In the genomic region with DNA sequence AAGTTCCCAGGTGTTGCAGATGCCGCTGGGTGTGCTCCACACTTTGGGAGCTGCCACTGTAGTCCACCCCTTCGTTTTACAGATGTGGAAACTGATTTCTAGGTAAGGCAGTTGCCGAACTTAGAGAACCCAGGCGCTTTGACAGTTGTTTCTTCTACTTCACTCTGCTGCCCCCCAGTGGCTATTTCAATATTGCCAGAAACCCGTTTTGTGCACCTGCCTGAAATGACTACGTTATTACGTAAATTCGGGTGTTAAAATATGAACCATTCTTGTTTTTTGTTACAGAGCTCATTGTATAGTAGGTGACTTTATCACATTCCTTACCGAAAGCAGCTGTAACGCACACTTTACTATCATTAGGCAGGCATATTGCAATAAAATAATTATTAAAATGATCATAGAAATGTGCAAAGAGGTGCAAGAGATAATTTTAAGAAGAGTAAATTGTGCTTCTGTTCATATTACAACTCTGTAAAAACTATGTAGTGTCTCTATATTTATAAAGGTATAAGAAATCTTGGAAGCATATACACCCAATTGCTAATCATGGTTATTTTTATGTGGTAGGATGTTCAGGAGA, we compare ENCODE assay signal across 1 cellular context.
TF ChIP-seq lines count a peak whose summit lies in the region.

No MANE protein-coding gene starts in this region.

TF ChIP-seq in HepG2, 621 proteins besides CTCF, POLR2A, EP300 and RAD21 (continued from another document and continues in another):
- no peak for TF ChIP-seq HNF4G (IDR thresholded peaks at IDR 0.05; ENCODE audit: borderline replicate concordance, low read depth, low read length)
- no peak for TF ChIP-seq HNF4G (CRISPR knock-in tag; IDR thresholded peaks at IDR 0.05; ENCODE audit: borderline replicate concordance, low read depth)
- peak; percentile 34; the same call in 1 of the 2 replicates for TF ChIP-seq IRF2 (CRISPR knock-in tag; IDR thresholded peaks at IDR 0.05)
- TF ChIP-seq SMARCC2 (IDR thresholded peaks at IDR 0.05): no peak
- TF ChIP-seq THYN1 (CRISPR knock-in tag; IDR thresholded peaks at IDR 0.05; ENCODE audit: borderline replicate concordance, low read depth): no peak
- TF ChIP-seq, protein P1, sequence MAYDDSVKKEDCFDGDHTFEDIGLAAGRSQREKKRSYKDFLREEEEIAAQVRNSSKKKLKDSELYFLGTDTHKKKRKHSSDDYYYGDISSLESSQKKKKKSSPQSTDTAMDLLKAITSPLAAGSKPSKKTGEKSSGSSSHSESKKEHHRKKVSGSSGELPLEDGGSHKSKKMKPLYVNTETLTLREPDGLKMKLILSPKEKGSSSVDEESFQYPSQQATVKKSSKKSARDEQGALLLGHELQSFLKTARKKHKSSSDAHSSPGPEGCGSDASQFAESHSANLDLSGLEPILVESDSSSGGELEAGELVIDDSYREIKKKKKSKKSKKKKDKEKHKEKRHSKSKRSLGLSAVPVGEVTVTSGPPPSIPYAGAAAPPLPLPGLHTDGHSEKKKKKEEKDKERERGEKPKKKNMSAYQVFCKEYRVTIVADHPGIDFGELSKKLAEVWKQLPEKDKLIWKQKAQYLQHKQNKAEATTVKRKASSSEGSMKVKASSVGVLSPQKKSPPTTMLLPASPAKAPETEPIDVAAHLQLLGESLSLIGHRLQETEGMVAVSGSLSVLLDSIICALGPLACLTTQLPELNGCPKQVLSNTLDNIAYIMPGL (CRISPR knock-in tag; IDR thresholded peaks at IDR 0.05; ENCODE audit: borderline replicate concordance in 1 of 2, low read depth in 1 of 2): peak in 1 of 2 experiments; percentile 67; a peak in 1 of 4 replicates
- no peak for TF ChIP-seq AGO2 (optimal IDR thresholded peaks at IDR 0.05; ENCODE audit: low read depth, low read length)
- TF ChIP-seq ISX (CRISPR knock-in tag; conservative IDR thresholded peaks at IDR 0.05): no peak
- TF ChIP-seq NONO (IDR thresholded peaks at IDR 0.05): no peak
- no peak for TF ChIP-seq NONO (CRISPR knock-in tag; conservative IDR thresholded peaks at IDR 0.05)
- TF ChIP-seq NFIC (IDR thresholded peaks at IDR 0.05; ENCODE audit: low read length): no peak
- TF ChIP-seq RCOR2 (CRISPR knock-in tag; IDR thresholded peaks at IDR 0.05): no peak
- TF ChIP-seq TCF12 (IDR thresholded peaks at IDR 0.05): no peak
- TF ChIP-seq TCF12 (CRISPR knock-in tag; IDR thresholded peaks at IDR 0.05): no peak
- TF ChIP-seq, protein P2, sequence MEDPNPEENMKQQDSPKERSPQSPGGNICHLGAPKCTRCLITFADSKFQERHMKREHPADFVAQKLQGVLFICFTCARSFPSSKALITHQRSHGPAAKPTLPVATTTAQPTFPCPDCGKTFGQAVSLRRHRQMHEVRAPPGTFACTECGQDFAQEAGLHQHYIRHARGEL (CRISPR knock-in tag; IDR thresholded peaks at IDR 0.05): no peak
- TF ChIP-seq MAFG (CRISPR knock-in tag; IDR thresholded peaks at IDR 0.05): no peak
- no peak for TF ChIP-seq U2AF2 (IDR thresholded peaks at IDR 0.05; ENCODE audit: low read depth, low read length)
- TF ChIP-seq ZNF572 (CRISPR knock-in tag; IDR thresholded peaks at IDR 0.05): no peak
- TF ChIP-seq, protein P3, sequence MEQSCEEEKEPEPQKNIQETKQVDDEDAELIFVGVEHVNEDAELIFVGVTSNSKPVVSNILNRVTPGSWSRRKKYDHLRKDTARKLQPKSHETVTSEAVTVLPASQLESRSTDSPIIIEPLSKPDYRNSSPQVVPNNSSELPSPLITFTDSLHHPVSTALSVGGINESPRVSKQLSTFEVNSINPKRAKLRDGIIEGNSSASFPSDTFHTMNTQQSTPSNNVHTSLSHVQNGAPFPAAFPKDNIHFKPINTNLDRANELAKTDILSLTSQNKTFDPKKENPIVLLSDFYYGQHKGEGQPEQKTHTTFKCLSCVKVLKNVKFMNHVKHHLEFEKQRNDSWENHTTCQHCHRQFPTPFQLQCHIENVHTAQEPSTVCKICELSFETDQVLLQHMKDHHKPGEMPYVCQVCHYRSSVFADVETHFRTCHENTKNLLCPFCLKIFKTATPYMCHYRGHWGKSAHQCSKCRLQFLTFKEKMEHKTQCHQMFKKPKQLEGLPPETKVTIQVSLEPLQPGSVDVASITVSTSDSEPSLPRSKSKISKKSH (CRISPR knock-in tag; IDR thresholded peaks at IDR 0.05; ENCODE audit: borderline replicate concordance): peak; percentile 3; the same call in 1 of the 2 replicates
- TF ChIP-seq SNAI1 (CRISPR knock-in tag; IDR thresholded peaks at IDR 0.05; ENCODE audit: borderline replicate concordance): no peak
- TF ChIP-seq, protein P4, sequence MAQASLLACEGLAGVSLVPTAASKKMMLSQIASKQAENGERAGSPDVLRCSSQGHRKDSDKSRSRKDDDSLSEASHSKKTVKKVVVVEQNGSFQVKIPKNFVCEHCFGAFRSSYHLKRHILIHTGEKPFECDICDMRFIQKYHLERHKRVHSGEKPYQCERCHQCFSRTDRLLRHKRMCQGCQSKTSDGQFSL (CRISPR knock-in tag; IDR thresholded peaks at IDR 0.05): no peak
- TF ChIP-seq, protein P5, sequence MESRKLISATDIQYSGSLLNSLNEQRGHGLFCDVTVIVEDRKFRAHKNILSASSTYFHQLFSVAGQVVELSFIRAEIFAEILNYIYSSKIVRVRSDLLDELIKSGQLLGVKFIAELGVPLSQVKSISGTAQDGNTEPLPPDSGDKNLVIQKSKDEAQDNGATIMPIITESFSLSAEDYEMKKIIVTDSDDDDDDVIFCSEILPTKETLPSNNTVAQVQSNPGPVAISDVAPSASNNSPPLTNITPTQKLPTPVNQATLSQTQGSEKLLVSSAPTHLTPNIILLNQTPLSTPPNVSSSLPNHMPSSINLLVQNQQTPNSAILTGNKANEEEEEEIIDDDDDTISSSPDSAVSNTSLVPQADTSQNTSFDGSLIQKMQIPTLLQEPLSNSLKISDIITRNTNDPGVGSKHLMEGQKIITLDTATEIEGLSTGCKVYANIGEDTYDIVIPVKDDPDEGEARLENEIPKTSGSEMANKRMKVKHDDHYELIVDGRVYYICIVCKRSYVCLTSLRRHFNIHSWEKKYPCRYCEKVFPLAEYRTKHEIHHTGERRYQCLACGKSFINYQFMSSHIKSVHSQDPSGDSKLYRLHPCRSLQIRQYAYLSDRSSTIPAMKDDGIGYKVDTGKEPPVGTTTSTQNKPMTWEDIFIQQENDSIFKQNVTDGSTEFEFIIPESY (CRISPR knock-in tag; IDR thresholded peaks at IDR 0.05): no peak
- TF ChIP-seq SALL2 (CRISPR knock-in tag; IDR thresholded peaks at IDR 0.05): no peak
- TF ChIP-seq, protein P6, sequence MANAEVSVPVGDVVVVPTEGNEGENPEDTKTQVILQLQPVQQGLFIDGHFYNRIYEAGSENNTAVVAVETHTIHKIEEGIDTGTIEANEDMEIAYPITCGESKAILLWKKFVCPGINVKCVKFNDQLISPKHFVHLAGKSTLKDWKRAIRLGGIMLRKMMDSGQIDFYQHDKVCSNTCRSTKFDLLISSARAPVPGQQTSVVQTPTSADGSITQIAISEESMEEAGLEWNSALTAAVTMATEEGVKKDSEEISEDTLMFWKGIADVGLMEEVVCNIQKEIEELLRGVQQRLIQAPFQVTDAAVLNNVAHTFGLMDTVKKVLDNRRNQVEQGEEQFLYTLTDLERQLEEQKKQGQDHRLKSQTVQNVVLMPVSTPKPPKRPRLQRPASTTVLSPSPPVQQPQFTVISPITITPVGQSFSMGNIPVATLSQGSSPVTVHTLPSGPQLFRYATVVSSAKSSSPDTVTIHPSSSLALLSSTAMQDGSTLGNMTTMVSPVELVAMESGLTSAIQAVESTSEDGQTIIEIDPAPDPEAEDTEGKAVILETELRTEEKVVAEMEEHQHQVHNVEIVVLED (CRISPR knock-in tag; IDR thresholded peaks at IDR 0.05; ENCODE audit: borderline replicate concordance): no peak
- no peak for TF ChIP-seq SRF (IDR thresholded peaks at IDR 0.05; ENCODE audit: low read depth, low read length)
- TF ChIP-seq, protein P7, sequence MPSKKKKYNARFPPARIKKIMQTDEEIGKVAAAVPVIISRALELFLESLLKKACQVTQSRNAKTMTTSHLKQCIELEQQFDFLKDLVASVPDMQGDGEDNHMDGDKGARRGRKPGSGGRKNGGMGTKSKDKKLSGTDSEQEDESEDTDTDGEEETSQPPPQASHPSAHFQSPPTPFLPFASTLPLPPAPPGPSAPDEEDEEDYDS (CRISPR knock-in tag; IDR thresholded peaks at IDR 0.05): peak; percentile 35; the same call in 1 of the 2 replicates
- TF ChIP-seq, protein P8, sequence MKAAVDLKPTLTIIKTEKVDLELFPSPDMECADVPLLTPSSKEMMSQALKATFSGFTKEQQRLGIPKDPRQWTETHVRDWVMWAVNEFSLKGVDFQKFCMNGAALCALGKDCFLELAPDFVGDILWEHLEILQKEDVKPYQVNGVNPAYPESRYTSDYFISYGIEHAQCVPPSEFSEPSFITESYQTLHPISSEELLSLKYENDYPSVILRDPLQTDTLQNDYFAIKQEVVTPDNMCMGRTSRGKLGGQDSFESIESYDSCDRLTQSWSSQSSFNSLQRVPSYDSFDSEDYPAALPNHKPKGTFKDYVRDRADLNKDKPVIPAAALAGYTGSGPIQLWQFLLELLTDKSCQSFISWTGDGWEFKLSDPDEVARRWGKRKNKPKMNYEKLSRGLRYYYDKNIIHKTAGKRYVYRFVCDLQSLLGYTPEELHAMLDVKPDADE (CRISPR knock-in tag; IDR thresholded peaks at IDR 0.05): no peak
- 0 out of 2 replicates have a peak, but pooled peaks have one; percentile 48 for TF ChIP-seq RFXANK (CRISPR knock-in tag; IDR thresholded peaks at IDR 0.05)
- no peak for TF ChIP-seq HOXA5 (CRISPR knock-in tag; IDR thresholded peaks at IDR 0.05)
- no peak for TF ChIP-seq MXI1 (IDR thresholded peaks at IDR 0.05; ENCODE audit: borderline replicate concordance, low read depth, low read length)
- 0 out of 2 replicates have a peak, but pooled peaks have one; percentile 39 for TF ChIP-seq ZNF205 (CRISPR knock-in tag; IDR thresholded peaks at IDR 0.05)
- TF ChIP-seq, protein P9, sequence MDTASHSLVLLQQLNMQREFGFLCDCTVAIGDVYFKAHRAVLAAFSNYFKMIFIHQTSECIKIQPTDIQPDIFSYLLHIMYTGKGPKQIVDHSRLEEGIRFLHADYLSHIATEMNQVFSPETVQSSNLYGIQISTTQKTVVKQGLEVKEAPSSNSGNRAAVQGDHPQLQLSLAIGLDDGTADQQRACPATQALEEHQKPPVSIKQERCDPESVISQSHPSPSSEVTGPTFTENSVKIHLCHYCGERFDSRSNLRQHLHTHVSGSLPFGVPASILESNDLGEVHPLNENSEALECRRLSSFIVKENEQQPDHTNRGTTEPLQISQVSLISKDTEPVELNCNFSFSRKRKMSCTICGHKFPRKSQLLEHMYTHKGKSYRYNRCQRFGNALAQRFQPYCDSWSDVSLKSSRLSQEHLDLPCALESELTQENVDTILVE (CRISPR knock-in tag; IDR thresholded peaks at IDR 0.05): peak; percentile 61; the same call in 1 of the 2 replicates
- 0 out of 2 replicates have a peak, but pooled peaks have one; percentile 29 for TF ChIP-seq YEATS2 (CRISPR knock-in tag; IDR thresholded peaks at IDR 0.05; ENCODE audit: borderline replicate concordance)
- TF ChIP-seq SMAD3 (CRISPR knock-in tag; IDR thresholded peaks at IDR 0.05): 0 out of 2 replicates have a peak, but pooled peaks have one; percentile 36
- TF ChIP-seq ZNF598 (CRISPR knock-in tag; IDR thresholded peaks at IDR 0.05; ENCODE audit: borderline replicate concordance): no peak
- TF ChIP-seq EZH2 (conservative IDR thresholded peaks at IDR 0.05; ENCODE audit: low read depth, low read length): no peak
- 0 out of 2 replicates have a peak, but pooled peaks have one; percentile 21 for TF ChIP-seq ELF3 (CRISPR knock-in tag; IDR thresholded peaks at IDR 0.05)
- TF ChIP-seq ZC3H13 (CRISPR knock-in tag; IDR thresholded peaks at IDR 0.05): no peak
- TF ChIP-seq ZNF354B (CRISPR knock-in tag; IDR thresholded peaks at IDR 0.05): no peak
- TF ChIP-seq ZMAT3 (CRISPR knock-in tag; conservative IDR thresholded peaks at IDR 0.05): no peak
- TF ChIP-seq AGO1 (IDR thresholded peaks at IDR 0.05; ENCODE audit: low read depth, low read length, poor library complexity, severe bottlenecking): no peak
- no peak for TF ChIP-seq MBD4 (IDR thresholded peaks at IDR 0.05; ENCODE audit: borderline replicate concordance, low read length)
- TF ChIP-seq, protein P10, sequence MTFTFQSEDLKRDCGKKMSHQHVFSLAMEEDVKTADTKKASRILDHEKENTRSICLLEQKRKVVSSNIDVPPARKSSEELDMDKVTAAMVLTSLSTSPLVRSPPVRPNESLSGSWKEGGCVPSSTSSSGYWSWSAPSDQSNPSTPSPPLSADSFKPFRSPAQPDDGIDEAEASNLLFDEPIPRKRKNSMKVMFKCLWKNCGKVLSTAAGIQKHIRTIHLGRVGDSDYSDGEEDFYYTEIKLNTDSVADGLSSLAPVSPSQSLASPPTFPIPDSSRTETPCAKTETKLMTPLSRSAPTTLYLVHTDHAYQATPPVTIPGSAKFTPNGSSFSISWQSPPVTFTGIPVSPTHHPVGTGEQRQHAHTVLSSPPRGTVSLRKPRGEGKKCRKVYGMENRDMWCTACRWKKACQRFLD (CRISPR knock-in tag; IDR thresholded peaks at IDR 0.05; ENCODE audit: borderline replicate concordance): no peak
- TF ChIP-seq, protein P11, sequence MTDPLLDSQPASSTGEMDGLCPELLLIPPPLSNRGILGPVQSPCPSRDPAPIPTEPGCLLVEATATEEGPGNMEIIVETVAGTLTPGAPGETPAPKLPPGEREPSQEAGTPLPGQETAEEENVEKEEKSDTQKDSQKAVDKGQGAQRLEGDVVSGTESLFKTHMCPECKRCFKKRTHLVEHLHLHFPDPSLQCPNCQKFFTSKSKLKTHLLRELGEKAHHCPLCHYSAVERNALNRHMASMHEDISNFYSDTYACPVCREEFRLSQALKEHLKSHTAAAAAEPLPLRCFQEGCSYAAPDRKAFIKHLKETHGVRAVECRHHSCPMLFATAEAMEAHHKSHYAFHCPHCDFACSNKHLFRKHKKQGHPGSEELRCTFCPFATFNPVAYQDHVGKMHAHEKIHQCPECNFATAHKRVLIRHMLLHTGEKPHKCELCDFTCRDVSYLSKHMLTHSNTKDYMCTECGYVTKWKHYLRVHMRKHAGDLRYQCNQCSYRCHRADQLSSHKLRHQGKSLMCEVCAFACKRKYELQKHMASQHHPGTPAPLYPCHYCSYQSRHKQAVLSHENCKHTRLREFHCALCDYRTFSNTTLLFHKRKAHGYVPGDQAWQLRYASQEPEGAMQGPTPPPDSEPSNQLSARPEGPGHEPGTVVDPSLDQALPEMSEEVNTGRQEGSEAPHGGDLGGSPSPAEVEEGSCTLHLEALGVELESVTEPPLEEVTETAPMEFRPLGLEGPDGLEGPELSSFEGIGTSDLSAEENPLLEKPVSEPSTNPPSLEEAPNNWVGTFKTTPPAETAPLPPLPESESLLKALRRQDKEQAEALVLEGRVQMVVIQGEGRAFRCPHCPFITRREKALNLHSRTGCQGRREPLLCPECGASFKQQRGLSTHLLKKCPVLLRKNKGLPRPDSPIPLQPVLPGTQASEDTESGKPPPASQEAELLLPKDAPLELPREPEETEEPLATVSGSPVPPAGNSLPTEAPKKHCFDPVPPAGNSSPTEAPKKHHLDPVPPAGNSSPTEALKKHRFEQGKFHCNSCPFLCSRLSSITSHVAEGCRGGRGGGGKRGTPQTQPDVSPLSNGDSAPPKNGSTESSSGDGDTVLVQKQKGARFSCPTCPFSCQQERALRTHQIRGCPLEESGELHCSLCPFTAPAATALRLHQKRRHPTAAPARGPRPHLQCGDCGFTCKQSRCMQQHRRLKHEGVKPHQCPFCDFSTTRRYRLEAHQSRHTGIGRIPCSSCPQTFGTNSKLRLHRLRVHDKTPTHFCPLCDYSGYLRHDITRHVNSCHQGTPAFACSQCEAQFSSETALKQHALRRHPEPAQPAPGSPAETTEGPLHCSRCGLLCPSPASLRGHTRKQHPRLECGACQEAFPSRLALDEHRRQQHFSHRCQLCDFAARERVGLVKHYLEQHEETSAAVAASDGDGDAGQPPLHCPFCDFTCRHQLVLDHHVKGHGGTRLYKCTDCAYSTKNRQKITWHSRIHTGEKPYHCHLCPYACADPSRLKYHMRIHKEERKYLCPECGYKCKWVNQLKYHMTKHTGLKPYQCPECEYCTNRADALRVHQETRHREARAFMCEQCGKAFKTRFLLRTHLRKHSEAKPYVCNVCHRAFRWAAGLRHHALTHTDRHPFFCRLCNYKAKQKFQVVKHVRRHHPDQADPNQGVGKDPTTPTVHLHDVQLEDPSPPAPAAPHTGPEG (CRISPR knock-in tag; IDR thresholded peaks at IDR 0.05): no peak
- no peak for TF ChIP-seq ZSCAN12 (CRISPR knock-in tag; IDR thresholded peaks at IDR 0.05)
